Comparison of ENCODE assay signal across 8 cellular contexts in the genomic region with DNA sequence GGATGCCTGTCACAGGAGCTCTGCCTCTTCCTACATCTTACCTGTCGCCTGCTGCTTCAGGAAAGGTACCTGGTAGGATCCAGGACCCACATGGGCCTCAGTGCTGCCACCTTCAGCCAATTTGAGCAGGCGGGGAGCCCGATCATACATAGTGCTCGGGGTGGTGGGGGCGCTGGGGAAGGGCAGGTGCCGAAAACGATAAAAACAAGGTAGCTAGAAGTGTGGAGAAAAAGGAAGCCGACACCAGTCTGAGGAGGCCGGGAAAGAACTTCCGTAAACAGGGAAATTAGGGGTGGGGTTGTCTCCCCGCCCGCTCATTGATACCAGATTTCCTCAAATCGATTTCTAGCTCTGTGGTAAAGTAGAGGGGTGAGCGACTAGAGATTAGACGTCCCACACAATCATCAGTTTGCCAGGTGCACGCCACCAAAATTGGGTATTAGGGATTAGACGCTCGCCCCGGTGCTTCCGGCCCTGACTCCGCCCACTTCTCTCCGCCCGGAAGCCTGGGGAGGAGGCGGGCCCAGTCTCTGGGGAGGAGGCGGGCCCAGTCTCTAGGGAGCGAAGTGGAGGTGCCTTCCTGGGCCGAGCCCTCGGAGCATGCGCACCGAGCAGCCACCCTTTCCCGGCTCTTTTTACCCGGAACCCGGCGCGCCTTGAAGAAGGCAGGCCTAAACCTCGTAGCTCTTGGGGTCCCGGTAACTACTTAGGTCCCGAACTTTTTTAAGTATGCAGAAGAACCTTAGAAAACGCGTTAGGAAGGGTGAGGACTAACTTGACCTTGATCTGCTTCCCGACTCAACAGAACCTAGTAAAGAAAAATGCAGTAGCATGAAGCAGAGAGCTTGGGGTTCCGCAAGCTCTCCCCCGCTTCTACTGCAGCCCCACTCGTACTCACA. TPM values are rescaled to one million over a fixed set of nuclear protein-coding genes. Genes with fewer than 3 reads are reported as not detected.
DNase-seq lines count a peak whose midpoint lies in the region; ATAC-seq and TF ChIP-seq lines count a peak whose summit lies in the region.

A gene (minus strand): TSS at position 476 of the 899 bp plus-strand sequence.

- H3K4me2 ChIP-seq in Karpas-422 (ENCODE audit: low read depth, low read length, poor library complexity, severe bottlenecking): peak within 1 kb of the TSS; percentile 85

- peaks cover 18% of the 10 kb centered on the region for H3K4me1 Mint-ChIP-seq in nephron

- peak within 1 kb of the TSS; percentile 89 for H3K27ac ChIP-seq in Karpas-422 (ENCODE audit: low read length)

- TF ChIP-seq CTCF in fibroblast of the aortic adventitia (IDR thresholded peaks at IDR 0.05; ENCODE audit: insufficient read depth, low read length) (peak; percentile 44), nephron (IDR thresholded peaks at IDR 0.05; ENCODE audit: unreplicated experiment in 3 of 3) (peak; percentile 38 to 59 (median 44))

- H3K4me1 ChIP-seq in Karpas-422 (ENCODE audit: low read length): peaks cover 21% of the 10 kb centered on the region

- DNase-seq in Daoy (ENCODE audit: low read depth) (peak; percentile 86), Karpas-422 (peak; percentile 99), RPMI7951 (ENCODE audit: low read depth) (peak; percentile 87), fibroblast of the aortic adventitia (ENCODE audit: low read depth) (peak; percentile 83)
- peak; percentile 93 for DNase-seq in activated effector memory CD4-positive, alpha-beta T cell treated with Interleukin-2 at 50 U/mL for 16 hours
- peak; percentile 95 for DNase-seq in stimulated activated naive CD8-positive, alpha-beta T cell treated with anti-CD3 and anti-CD28 coated beads, Interleukin-15, Interleukin-2, amounts not matched to agents 100 U/mL and 50 U/mL, for 24 hours

- H3K9ac ChIP-seq in Karpas-422 (ENCODE audit: low read length): peak within 1 kb of the TSS; percentile 76

- H3K9me3 Mint-ChIP-seq in nephron: no peaks in the 10 kb centered on the region

- H3K4me3 Mint-ChIP-seq in nephron: peak within 1 kb of the TSS; percentile 91 to 95 (median 92)

- H3K27me3 ChIP-seq in Karpas-422 (ENCODE audit: low read length): no peaks in the 10 kb centered on the region

- no peaks in the 10 kb centered on the region for H3K36me3 ChIP-seq in Karpas-422 (ENCODE audit: insufficient read depth, low read length)

- no peaks in the 10 kb centered on the region for H4K20me1 ChIP-seq in Karpas-422 (ENCODE audit: insufficient read depth, low read depth, low read length)

- H3K79me2 ChIP-seq in Karpas-422 (ENCODE audit: low read length): no peaks in the 10 kb centered on the region

- H3K4me3 ChIP-seq in Karpas-422 (ENCODE audit: low read length) (peak within 1 kb of the TSS; percentile 85), fibroblast of the aortic adventitia (ENCODE audit: low read depth, low read length) (peak within 1 kb of the TSS; percentile 81)

- no peaks in the 10 kb centered on the region for H3K9me3 ChIP-seq in Karpas-422 (ENCODE audit: low read length)

- no peaks in the 10 kb centered on the region for H3K27me3 Mint-ChIP-seq in nephron (ENCODE audit: low read depth)

- no peaks in the 10 kb centered on the region for H3K9me2 ChIP-seq in Karpas-422 (replicated peaks; ENCODE audit: insufficient read depth, low read length)

- H2AFZ ChIP-seq in Karpas-422 (ENCODE audit: low read length): peak within 1 kb of the TSS; percentile 86

- peak; percentile 99 for ATAC-seq in GM21737 (IDR thresholded peaks at IDR 0.05; ENCODE audit: unreplicated experiment)
- peak; percentile 100 for ATAC-seq in stimulated activated naive CD8-positive, alpha-beta T cell treated with anti-CD3 and anti-CD28 coated beads, Interleukin-15, Interleukin-2, amounts not matched to agents 100 U/mL and 50 U/mL, for 24 hours

- H3K36me3 Mint-ChIP-seq in nephron (ENCODE audit: low read depth): no peaks in the 10 kb centered on the region

- peak within 1 kb of the TSS; percentile 93 to 98 (median 96) for H3K27ac Mint-ChIP-seq in nephron

RNA-seq across cellular contexts. Expression of the gene that starts here (rescaled TPM):
- not detected in 2 replicates for total RNA-seq in Daoy (2014; rRNA removed; shearing (Covaris generic))
- 0.56 TPM in 1 of 2 replicates, not detected in the other for total RNA-seq in Karpas-422 (2014; rRNA removed; shearing (Covaris generic); ENCODE audit: low replicate concordance)
- not detected in 2 replicates for total RNA-seq in RPMI7951 (2014; rRNA removed; shearing (Covaris generic))
- total RNA-seq in fibroblast of the aortic adventitia (ENCODE audit: low replicate concordance): 0.18 TPM in 1 of 2 replicates, not detected in the other

Comparison
In these comparisons a context has a peak if more than half of its experiments do, and no peak if none do; other contexts are left out.
1. Peak in every context shown above with its lines: DNase-seq, ATAC-seq, H3K4me3 ChIP-seq and H3K27ac ChIP-seq.
2. Peak in DNase-seq in Daoy; RNA of the gene not detected or under 1 TPM.
3. Peak in DNase-seq, H3K4me3 ChIP-seq, H3K27ac ChIP-seq, H3K9ac ChIP-seq and H3K4me2 ChIP-seq in Karpas-422; RNA of the gene not detected or under 1 TPM.
4. Peak in DNase-seq in RPMI7951; RNA of the gene not detected or under 1 TPM.
5. Peak in DNase-seq and H3K4me3 ChIP-seq in fibroblast of the aortic adventitia; RNA of the gene not detected or under 1 TPM.